Comparison of ENCODE assay signal across 23 cellular contexts in the genomic region with DNA sequence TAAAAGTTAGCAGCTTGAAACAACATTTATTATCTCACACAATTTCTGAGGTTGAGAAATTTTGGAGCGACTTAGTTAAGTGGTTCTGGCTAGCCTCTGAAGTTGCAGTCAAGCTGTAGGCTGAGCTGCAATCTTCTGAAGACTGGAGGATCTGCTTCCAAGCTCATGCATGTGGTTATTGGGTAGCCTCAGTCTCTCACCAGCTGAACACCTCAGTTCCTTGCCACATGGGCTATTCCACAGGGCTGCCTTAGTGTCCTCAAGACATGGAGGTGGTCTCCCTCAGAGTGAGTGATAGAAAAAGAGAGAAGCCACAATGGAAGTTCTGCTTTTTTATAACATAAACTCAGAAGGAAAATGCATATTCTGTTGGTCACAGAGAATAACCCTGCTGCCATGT.
DNase-seq lines count a peak whose midpoint lies in the region; TF ChIP-seq lines count a peak whose summit lies in the region.
"Had no signal": no experiment of that assay in that cellular context is flagged by ENCODE, and none has a peak within 500 bp of the region (broad histone marks: within the 10 kb centered on the region; RNA-seq: fewer than 3 reads in every experiment).

No MANE protein-coding gene starts in this region.

- no peak overlapping the region for H3K14ac ChIP-seq in H9 (ENCODE audit: insufficient read depth, low read length)

- no peak overlapping the region for H2BK15ac ChIP-seq in H9 (ENCODE audit: low read depth, low read length)

- H3K4me3 ChIP-seq in endodermal cell (ENCODE audit: low read length) = peak overlapping the region; percentile 29
- H3K4me3 ChIP-seq: BLaER1 had no signal

- peaks cover 4 to 30% of the 10 kb centered on the region in 2 experiments for H3K4me1 Mint-ChIP-seq in H9
- peaks cover 53% of the 10 kb centered on the region for H3K4me1 Mint-ChIP-seq in endodermal cell
- H3K4me1 Mint-ChIP-seq: CD14-positive monocyte; CD4-positive, alpha-beta memory T cell; CD8-positive, alpha-beta memory T cell had no signal

- H2BK20ac ChIP-seq in H9 (ENCODE audit: low read depth, low read length, poor library complexity, severe bottlenecking) = no peak overlapping the region

- no peak overlapping the region for H3K18ac ChIP-seq in H9 (ENCODE audit: insufficient read length, low read depth, low read length)

- TF ChIP-seq CTCF in H9 (conservative IDR thresholded peaks at IDR 0.05) = no peak
- no peak for TF ChIP-seq CTCF in endodermal cell (conservative IDR thresholded peaks at IDR 0.05)

- H4K91ac ChIP-seq in H9 (ENCODE audit: insufficient read length, low read depth, low read length) = no peak overlapping the region

- no peaks in the 10 kb centered on the region for H3K27me3 ChIP-seq in H9 (ENCODE audit: insufficient read depth, low read length)
- H3K27me3 ChIP-seq in endodermal cell (ENCODE audit: control insufficient read depth, insufficient read depth, low read length, poor library complexity, severe bottlenecking) = no peaks in the 10 kb centered on the region
- H3K27me3 ChIP-seq: BE2C, BLaER1 had no signal

- H3K27ac Mint-ChIP-seq in H9 (no peak overlapping the region), endodermal cell (peak overlapping the region; percentile 19)
- H3K27ac Mint-ChIP-seq: CD14-positive monocyte; CD4-positive, alpha-beta memory T cell; CD8-positive, alpha-beta memory T cell had no signal

- H3K36me3 ChIP-seq in endodermal cell (ENCODE audit: control insufficient read depth, insufficient read depth, low read length) = no peaks in the 10 kb centered on the region
- H3K36me3 ChIP-seq: BE2C, BLaER1 had no signal

- peak; percentile 4 for DNase-seq in H9
- DNase-seq in endodermal cell = peak; percentile 59
- DNase-seq in myocyte (ENCODE audit: low read depth) = peak; percentile 19
- no peak for DNase-seq in iPS-NIHi7 (ENCODE audit: extremely low spot score)
- no peak for DNase-seq in GDM1 (lab: John Stamatoyannopoulos, UW)
- DNase-seq in NCI-H345 treated with DMSO at 0.1 percent for 48 hours (lab: John Stamatoyannopoulos, UW; ENCODE audit: unreplicated experiment) = no peak
- DNase-seq: 8988T; ACHN; BE2C; C1 segment of cervical spinal cord; CD4-positive, alpha-beta memory T cell; CD4-positive, CD25-positive, alpha-beta regulatory T cell; CD8-positive, alpha-beta memory T cell; COR-L47; DMS 273 treated with DMSO at 0.1 percent for 48 hours; DMS153; DMS53; DMS79; DND-41; EL; GF-D8 had no signal

- H3K4ac ChIP-seq in H9 (ENCODE audit: low read depth, low read length) = no peak overlapping the region

- no peak overlapping the region for H3K23ac ChIP-seq in H9 (ENCODE audit: insufficient read length, low read depth, low read length)

- H4K20me1 ChIP-seq in H9 (ENCODE audit: control insufficient read depth, insufficient read depth, insufficient read length) = no peaks in the 10 kb centered on the region
- H4K20me1 ChIP-seq: BLaER1 had no signal

- no peak overlapping the region for H3K4me3 Mint-ChIP-seq in H9
- no peak overlapping the region for H3K4me3 Mint-ChIP-seq in endodermal cell
- H3K4me3 Mint-ChIP-seq: CD14-positive monocyte; CD4-positive, alpha-beta memory T cell; CD4-positive, CD25-positive, alpha-beta regulatory T cell; CD8-positive, alpha-beta memory T cell had no signal

- no peak overlapping the region for H4K8ac ChIP-seq in H9 (replicated peaks; ENCODE audit: insufficient read length, low read depth, low read length)

- H3K27me3 Mint-ChIP-seq in H9 (ENCODE audit: low read depth) (no peaks in the 10 kb centered on the region), endodermal cell (ENCODE audit: insufficient read depth) (no peaks in the 10 kb centered on the region)

- no peak overlapping the region for H3T11ph ChIP-seq in H9 (ENCODE audit: low read length)

- H4K5ac ChIP-seq in H9 (ENCODE audit: insufficient read length, low read depth, low read length) = no peak overlapping the region

- no peaks in the 10 kb centered on the region for H3K79me1 ChIP-seq in H9 (ENCODE audit: insufficient read depth, low read depth, low read length, poor library complexity, severe bottlenecking)

- peaks cover 3 to 12% (median 4%) of the 10 kb centered on the region in 3 experiments; a peak in 5 of 7 replicates for H3K36me3 Mint-ChIP-seq in H9 (ENCODE audit: insufficient read depth in 1 of 3, low read depth in 3 of 3)
- peaks cover 5% of the 10 kb centered on the region for H3K36me3 Mint-ChIP-seq in endodermal cell (ENCODE audit: low read depth)
- H3K36me3 Mint-ChIP-seq: CD14-positive monocyte; CD4-positive, alpha-beta memory T cell; CD4-positive, CD25-positive, alpha-beta regulatory T cell; CD8-positive, alpha-beta memory T cell had no signal

- no CpG with 5 or more reads among the region's 1 CpG for WGBS in H9 (ENCODE audit: extremely low coverage, insufficient read length, low lambda C conversion rate)
- 58% methylated on average over 1 of the region's 1 CpG; no CpG with 5 or more reads in 1 of the 2 experiments for WGBS in endodermal cell (ENCODE audit: insufficient coverage in 1 of 2, insufficient read length in 1 of 2), 2 experiments

- H3K9ac ChIP-seq in H9 (ENCODE audit: extremely low read depth, insufficient read length, low read length) (no peak overlapping the region), endodermal cell (ENCODE audit: extremely low read depth, low read length, poor library complexity, severe bottlenecking) (no peak overlapping the region)
- H3K9ac ChIP-seq: BLaER1 had no signal

- no peak overlapping the region for H3K4me2 ChIP-seq in H9 (ENCODE audit: insufficient read depth, insufficient read length, low read length)
- H3K4me2 ChIP-seq: BLaER1 had no signal

- H3K56ac ChIP-seq in H9 (ENCODE audit: insufficient read length, low read depth, low read length) = no peak overlapping the region

- no peaks in the 10 kb centered on the region for H3K79me2 ChIP-seq in H9 (ENCODE audit: insufficient read depth, low read length)

- H3K9me3 Mint-ChIP-seq in H9 (peaks cover 4 to 12% of the 10 kb centered on the region in 2 experiments), endodermal cell (peaks cover 17% of the 10 kb centered on the region)

- no peak overlapping the region for H2AK5ac ChIP-seq in H9 (ENCODE audit: insufficient read length, low read length)

- no peaks in the 10 kb centered on the region for H3K23me2 ChIP-seq in H9 (ENCODE audit: insufficient read length, low read depth, low read length, poor library complexity, severe bottlenecking)

- H3K9me3 ChIP-seq in H9 (ENCODE audit: control insufficient read depth, low read depth, low read length) = no peaks in the 10 kb centered on the region
- H3K9me3 ChIP-seq in endodermal cell (ENCODE audit: control insufficient read depth, low read length) = peaks cover 18% of the 10 kb centered on the region
- H3K9me3 ChIP-seq: BE2C had no signal

- no peak overlapping the region for H2BK12ac ChIP-seq in H9 (ENCODE audit: insufficient read length, low read depth, low read length)

- no peak overlapping the region for H3K27ac ChIP-seq in H9 (ENCODE audit: insufficient read length, low read depth, low read length)
- no peak overlapping the region for H3K27ac ChIP-seq in endodermal cell (ENCODE audit: low read depth, low read length)
- H3K27ac ChIP-seq: BLaER1 had no signal

- no peak overlapping the region for H2BK5ac ChIP-seq in H9 (ENCODE audit: insufficient read length, low read length)

- no peak overlapping the region for H2BK120ac ChIP-seq in H9 (ENCODE audit: low read depth, low read length, poor library complexity, severe bottlenecking)

- H2AFZ ChIP-seq in H9 (ENCODE audit: low read length) = no peak overlapping the region

- H3K4me1 ChIP-seq in H9 (ENCODE audit: insufficient read depth, low read length) (no peaks in the 10 kb centered on the region), endodermal cell (ENCODE audit: control insufficient read depth, insufficient read depth, low read length) (peaks cover 12% of the 10 kb centered on the region)
- H3K4me1 ChIP-seq: BLaER1 had no signal

Comparison
In these comparisons a context has a peak if more than half of its experiments do, and no peak if none do; other contexts are left out.
1. DNase-seq: peak in H9 (single experiment), endodermal cell (single experiment) and myocyte (single experiment); none in iPS-NIHi7 (single experiment), GDM1 (single experiment) and NCI-H345 treated with DMSO at 0.1 percent for 48 hours (single experiment).